ENCODE assay signal across 15 cellular contexts in genomic region chr12:22396253-22396652, GRCh38.
DNase-seq lines count a peak whose midpoint lies in the region; ATAC-seq lines count a peak whose summit lies in the region.
"Had no signal": no experiment of that assay in that cellular context is flagged by ENCODE, and none has a peak within 500 bp of the region (broad histone marks: within the 10 kb centered on the region; RNA-seq: fewer than 3 reads in every experiment).

No MANE protein-coding gene starts in this region.

- intact Hi-C loops in CD4-positive, alpha-beta memory T cell (cut with micrococcal nuclease): loop anchor here (1.0 to 5.0 kb wide), 5 partner anchors 13 to 234 kb away; no protein-coding TSS in a partner anchor

- no peak overlapping the region for H3K4me3 ChIP-seq in CD4-positive, alpha-beta memory T cell (ENCODE audit: low read length in 2 of 2)
- H3K4me3 ChIP-seq: hepatocyte, sigmoid colon, thyroid gland had no signal

- peaks cover 0 to 2% of the 10 kb centered on the region in 2 donors for H3K36me3 Mint-ChIP-seq in CD4-positive, alpha-beta memory T cell
- peaks cover 2% of the 10 kb centered on the region for H3K36me3 Mint-ChIP-seq in T-helper 17 cell (ENCODE audit: low read depth)
- H3K36me3 Mint-ChIP-seq in activated naive CD8-positive, alpha-beta T cell treated with anti-CD3 and anti-CD28 coated beads, Interleukin-2, amount 50 U/mL, for 24 hours (ENCODE audit: low read depth): no peaks in the 10 kb centered on the region

- peak overlapping the region; percentile 36 to 83 (median 78) for H3K4me3 Mint-ChIP-seq in CD4-positive, alpha-beta memory T cell
- H3K4me3 Mint-ChIP-seq in T-helper 17 cell: peak overlapping the region; percentile 81
- H3K4me3 Mint-ChIP-seq in activated naive CD8-positive, alpha-beta T cell treated with anti-CD3 and anti-CD28 coated beads, Interleukin-2, amount 50 U/mL, for 24 hours: peak overlapping the region; percentile 41
- H3K4me3 Mint-ChIP-seq: CD14-positive monocyte had no signal

- H3K4me1 ChIP-seq in CD4-positive, alpha-beta memory T cell (ENCODE audit: insufficient read depth, low read length): peaks cover 60% of the 10 kb centered on the region
- H3K4me1 ChIP-seq: sigmoid colon, thyroid gland had no signal

- peaks cover 34 to 47% (median 42%) of the 10 kb centered on the region in 4 donors for H3K4me1 Mint-ChIP-seq in CD4-positive, alpha-beta memory T cell
- peaks cover 25% of the 10 kb centered on the region for H3K4me1 Mint-ChIP-seq in T-helper 17 cell
- peaks cover 29% of the 10 kb centered on the region for H3K4me1 Mint-ChIP-seq in activated naive CD8-positive, alpha-beta T cell treated with anti-CD3 and anti-CD28 coated beads, Interleukin-2, amount 50 U/mL, for 24 hours

- H3K27ac Mint-ChIP-seq in CD4-positive, alpha-beta memory T cell: peak overlapping the region; percentile 83 to 96 (median 91)
- peak overlapping the region; percentile 98 for H3K27ac Mint-ChIP-seq in T-helper 17 cell
- H3K27ac Mint-ChIP-seq in activated naive CD8-positive, alpha-beta T cell treated with anti-CD3 and anti-CD28 coated beads, Interleukin-2, amount 50 U/mL, for 24 hours: peak overlapping the region; percentile 73

- H3K27ac ChIP-seq in CD4-positive, alpha-beta memory T cell (ENCODE audit: low read depth, low read length): peak overlapping the region; percentile 61
- H3K27ac ChIP-seq: hepatocyte, sigmoid colon, thyroid gland had no signal

- DNase-seq in CD4-positive, alpha-beta memory T cell: peak; percentile 59 to 83 (median 67)
- peak in 1 of 3 donors; percentile 17 for DNase-seq in T-helper 17 cell
- DNase-seq in activated naive CD8-positive, alpha-beta T cell treated with anti-CD3 and anti-CD28 coated beads, Interleukin-2, amount 50 U/mL, for 24 hours: no peak
- no peak for DNase-seq in dermis blood vessel endothelial cell
- no peak for DNase-seq in AG08396 (ENCODE audit: low spot score)
- no peak for DNase-seq in A172 (ENCODE audit: low spot score)
- no peak for DNase-seq in NCI-H526 treated with DMSO at 0.1 percent for 48 hours (lab: John Stamatoyannopoulos, UW)
- DNase-seq: GDM1, PC-3, sigmoid colon, thyroid gland had no signal

- H3K27me3 ChIP-seq in CD4-positive, alpha-beta memory T cell (ENCODE audit: insufficient read depth, low read length): no peaks in the 10 kb centered on the region
- H3K27me3 ChIP-seq: hepatocyte, sigmoid colon, thyroid gland had no signal

- ATAC-seq in GM18502 (IDR thresholded peaks at IDR 0.05; ENCODE audit: poor library complexity, unreplicated experiment) (peak; percentile 67), T-helper 17 cell (peak; percentile 94)
- peak; percentile 55 for ATAC-seq in activated naive CD8-positive, alpha-beta T cell treated with anti-CD3 and anti-CD28 coated beads, Interleukin-2, amount 50 U/mL, for 24 hours
- ATAC-seq: left lobe of liver, PC-3 had no signal

- peaks cover 0 to 14% (median 3%) of the 10 kb centered on the region in 8 donors for H3K9me3 Mint-ChIP-seq in CD4-positive, alpha-beta memory T cell
- H3K9me3 Mint-ChIP-seq in activated naive CD8-positive, alpha-beta T cell treated with anti-CD3 and anti-CD28 coated beads, Interleukin-2, amount 50 U/mL, for 24 hours: peaks cover 6% of the 10 kb centered on the region

- H3K27me3 Mint-ChIP-seq in CD4-positive, alpha-beta memory T cell: no peaks in the 10 kb centered on the region
- H3K27me3 Mint-ChIP-seq in T-helper 17 cell: no peaks in the 10 kb centered on the region
- no peaks in the 10 kb centered on the region for H3K27me3 Mint-ChIP-seq in activated naive CD8-positive, alpha-beta T cell treated with anti-CD3 and anti-CD28 coated beads, Interleukin-2, amount 50 U/mL, for 24 hours

- no peaks in the 10 kb centered on the region for H3K9me3 ChIP-seq in CD4-positive, alpha-beta memory T cell (ENCODE audit: control insufficient read depth in 1 of 2, low read length in 2 of 2)
- no peaks in the 10 kb centered on the region for H3K9me3 ChIP-seq in T-helper 17 cell (ENCODE audit: control insufficient read depth, low read length, poor library complexity, severe bottlenecking)
- H3K9me3 ChIP-seq: sigmoid colon, thyroid gland had no signal

- H3K36me3 ChIP-seq in CD4-positive, alpha-beta memory T cell (ENCODE audit: insufficient read depth, low read length): no peaks in the 10 kb centered on the region
- H3K36me3 ChIP-seq: sigmoid colon, thyroid gland had no signal

- CTCF ChIA-PET in CD4-positive, alpha-beta memory T cell (lab: Charles Lee; ENCODE audit: partially characterized antibody): interaction anchor here (1.1 to 4.8 kb wide), 3 partner anchors 12 to 61 kb away, joined by 4 to 38 read pairs (median 25); partner anchors contain the start of gene ST8SIA1

- POLR2A ChIA-PET in CD4-positive, alpha-beta memory T cell (lab: Charles Lee; ENCODE audit: partially characterized antibody): interaction anchor here (1.1 to 8.1 kb wide), 7 partner anchors 8 to 739 kb away, joined by 3 to 133 read pairs (median 6); partner anchors contain the start of genes LDHB and ST8SIA1

Comparison
In these comparisons a context has a peak if more than half of its experiments do, and no peak if none do; other contexts are left out.
1. DNase-seq: peak in CD4-positive, alpha-beta memory T cell (5 of 5); none in activated naive CD8-positive, alpha-beta T cell treated with anti-CD3 and anti-CD28 coated beads, Interleukin-2, amount 50 U/mL, for 24 hours (single experiment), dermis blood vessel endothelial cell (single experiment), AG08396 (single experiment), A172 (single experiment) and NCI-H526 treated with DMSO at 0.1 percent for 48 hours (single experiment).
2. Peak in every context shown above with its lines, with median percentiles within 50 percentile points of each other: H3K27ac Mint-ChIP-seq, H3K4me3 Mint-ChIP-seq and ATAC-seq.